Comparison of ENCODE assay signal across 8 cellular contexts in genomic region chr7:32489788-32490126, GRCh38. TPM values are rescaled to one million over a fixed set of nuclear protein-coding genes. Genes with fewer than 3 reads are reported as not detected.
DNase-seq lines count a peak whose midpoint lies in the region; ATAC-seq and TF ChIP-seq lines count a peak whose summit lies in the region.

No MANE protein-coding gene starts in this region.

- peak overlapping the region; percentile 87 for H3K4me2 ChIP-seq in MM.1S (ENCODE audit: low read depth, low read length)

- no peak for TF ChIP-seq CTCF in MM.1S (IDR thresholded peaks at IDR 0.05; ENCODE audit: low read length)

- peaks cover 9% of the 10 kb centered on the region for H3F3A ChIP-seq in MM.1S (ENCODE audit: insufficient read depth, low read length)

- ATAC-seq in GM21447 (IDR thresholded peaks at IDR 0.05; ENCODE audit: unreplicated experiment) (peak; percentile 31), GM18858 (IDR thresholded peaks at IDR 0.05; ENCODE audit: unreplicated experiment) (no peak)

- H3K9ac ChIP-seq in MM.1S (ENCODE audit: low read length) (peak overlapping the region; percentile 82), rectal smooth muscle tissue (ENCODE audit: low read length) (peak overlapping the region; percentile 64)

- no peaks in the 10 kb centered on the region for H3K9me3 ChIP-seq in MM.1S (replicated peaks; ENCODE audit: insufficient read depth, low read length)

- H3K27ac ChIP-seq in MM.1S (ENCODE audit: low read length), result peak overlapping the region; percentile 67; the same call in 1 of the 2 replicates
- H3K27ac ChIP-seq in epithelial cell of prostate, result peak overlapping the region; percentile 84
- H3K27ac ChIP-seq in rectal smooth muscle tissue (ENCODE audit: low read depth, low read length), result peak overlapping the region; percentile 87

- DNase-seq in MM.1S (no peak), epithelial cell of prostate (ENCODE audit: low read depth, low spot score) (no peak), H4 (ENCODE audit: low spot score) (no peak), dermis blood vessel endothelial cell (no peak)
- no peak for DNase-seq in activated effector memory CD4-positive, alpha-beta T cell treated with anti-CD3 and anti-CD28 coated beads, Interleukin-2, amount 50 U/mL, for 16 hours

- peak overlapping the region; percentile 88 for H2AFZ ChIP-seq in MM.1S (ENCODE audit: low read length)

- H3K4me1 ChIP-seq in MM.1S (ENCODE audit: low read length) (peaks cover 10% of the 10 kb centered on the region; the same call in 1 of the 2 replicates), rectal smooth muscle tissue (ENCODE audit: control insufficient read depth, insufficient read depth, low read length) (peaks cover 3% of the 10 kb centered on the region)

- H3K9me2 ChIP-seq in MM.1S (replicated peaks; ENCODE audit: insufficient read depth, low read length), result no peaks in the 10 kb centered on the region

- H4K20me1 ChIP-seq in MM.1S (ENCODE audit: insufficient read depth, low read length), result no peaks in the 10 kb centered on the region

- H3K27me3 ChIP-seq in MM.1S (replicated peaks; ENCODE audit: insufficient read depth, low read length) (no peaks in the 10 kb centered on the region), rectal smooth muscle tissue (ENCODE audit: control insufficient read depth, insufficient read depth, low read length) (no peaks in the 10 kb centered on the region)

- H3K79me2 ChIP-seq in MM.1S (ENCODE audit: low read length), result peaks cover 23% of the 10 kb centered on the region

- peak overlapping the region; percentile 88 for H3K4me3 ChIP-seq in MM.1S (ENCODE audit: low read length)
- peak overlapping the region; percentile 94 for H3K4me3 ChIP-seq in rectal smooth muscle tissue (ENCODE audit: low read length)

- peaks cover 4% of the 10 kb centered on the region; the same call in 1 of the 2 replicates for H3K36me3 ChIP-seq in MM.1S (replicated peaks; ENCODE audit: insufficient read depth, low read length)
- H3K36me3 ChIP-seq in rectal smooth muscle tissue (ENCODE audit: control insufficient read depth, insufficient read depth, low read length), result no peaks in the 10 kb centered on the region

RNA-seq across cellular contexts. Expression of gene LSM5, which starts 0.4 kb away (rescaled TPM):
- total RNA-seq in H4 (2014; rRNA removed; shearing (Covaris generic)), result 157 and 290 TPM in 2 replicates
- total RNA-seq in dermis blood vessel endothelial cell, result 22.0 and 30.2 TPM in 2 replicates

RNA-seq across cellular contexts. Expression of gene AVL9, which starts 5.5 kb away (rescaled TPM):
- 41.3 and 42.8 TPM in 2 replicates for total RNA-seq in H4 (2014; rRNA removed; shearing (Covaris generic))
- total RNA-seq in dermis blood vessel endothelial cell, result 49.0 and 81.9 TPM in 2 replicates
